ENCODE assay signal across 13 cellular contexts in the genomic region with DNA sequence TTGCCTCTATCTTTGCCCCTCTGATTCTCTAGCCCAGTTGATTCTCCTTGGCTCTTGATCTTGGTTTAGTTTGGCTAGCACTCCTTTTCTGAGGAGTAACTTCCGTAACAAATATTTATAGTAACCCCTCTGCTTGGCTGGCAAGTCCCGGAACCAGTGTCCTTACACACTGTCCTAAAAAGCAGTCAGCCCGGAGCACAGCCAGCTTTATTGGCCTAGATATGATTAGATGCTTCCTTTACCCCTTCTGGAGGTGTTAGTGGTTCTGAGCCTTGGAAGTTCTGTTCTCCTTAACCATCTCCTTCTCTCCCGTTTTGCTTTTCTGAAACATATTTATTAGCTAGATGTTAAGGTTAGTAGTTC. TPM values are rescaled to one million over a fixed set of nuclear protein-coding genes. Genes with fewer than 3 reads are reported as not detected.
DNase-seq lines count a peak whose midpoint lies in the region; ATAC-seq and TF ChIP-seq lines count a peak whose summit lies in the region.
"Had no signal": no experiment of that assay in that cellular context is flagged by ENCODE, and none has a peak within 500 bp of the region (broad histone marks: within the 10 kb centered on the region; RNA-seq: fewer than 3 reads in every experiment).

No MANE protein-coding gene starts in this region.

- no peaks in the 10 kb centered on the region for H3K36me3 Mint-ChIP-seq in activated naive CD8-positive, alpha-beta T cell treated with anti-CD3 and anti-CD28 coated beads for 36 hours
- peaks cover 12% of the 10 kb centered on the region for H3K36me3 Mint-ChIP-seq in activated T-cell treated with anti-CD3 and anti-CD28 coated beads, Interleukin-2, amount 50 U/mL, for 24 hours (ENCODE audit: low read depth)
- H3K36me3 Mint-ChIP-seq: T-cell had no signal

- CTCF ChIA-PET in HEK293 (lab: Yijun Ruan, JAX), result interaction anchor here (0.6 to 2.8 kb wide), 8 partner anchors 10 to 184 kb away, joined by 3 to 18 read pairs (median 3); no protein-coding TSS in a partner anchor

- in situ Hi-C loops in HAP-1 (cut with MboI; ENCODE audit: low sequenced_read_pairs), result no loop called here

- peak; percentile 92 for ATAC-seq in left ventricle myocardium superior
- ATAC-seq: T-cell had no signal

- peak overlapping the region; percentile 10 for H3K4me2 ChIP-seq in skeletal muscle satellite cell (ENCODE audit: low read length)
- H3K4me2 ChIP-seq: KMS-11 had no signal

- H3K27me3 ChIP-seq in skeletal muscle satellite cell (ENCODE audit: control insufficient read depth, insufficient read depth, low read length) (peaks cover 20% of the 10 kb centered on the region), HAP-1 (ENCODE audit: low read depth) (no peaks in the 10 kb centered on the region)
- H3K27me3 ChIP-seq: neutrophil had no signal

- no peaks in the 10 kb centered on the region for H3K9me3 Mint-ChIP-seq in activated naive CD8-positive, alpha-beta T cell treated with anti-CD3 and anti-CD28 coated beads for 36 hours
- no peaks in the 10 kb centered on the region for H3K9me3 Mint-ChIP-seq in activated T-cell treated with anti-CD3 and anti-CD28 coated beads, Interleukin-2, amount 50 U/mL, for 24 hours
- H3K9me3 Mint-ChIP-seq: activated T-helper 1 cell treated with anti-CD3 and anti-CD28 coated beads, Interleukin-12 subunit alpha, Interleukin-12 subunit beta, Interleukin-2, Interleukin-4 antibody, amounts not matched to agents 30 ng/mL and 10 ng/mL and 1 ng/mL, durations not matched to agents 14 hours and 24 hours and 36 hours; T-cell had no signal

- H3K27me3 Mint-ChIP-seq in activated naive CD8-positive, alpha-beta T cell treated with anti-CD3 and anti-CD28 coated beads for 36 hours, result no peaks in the 10 kb centered on the region
- H3K27me3 Mint-ChIP-seq in activated T-cell treated with anti-CD3 and anti-CD28 coated beads, Interleukin-2, amount 50 U/mL, for 24 hours, result no peaks in the 10 kb centered on the region
- H3K27me3 Mint-ChIP-seq: T-cell had no signal

- H3K9ac ChIP-seq in skeletal muscle satellite cell (ENCODE audit: low read depth, low read length), result no peak overlapping the region
- H3K9ac ChIP-seq: KMS-11 had no signal

- H3K27ac Mint-ChIP-seq in activated naive CD8-positive, alpha-beta T cell treated with anti-CD3 and anti-CD28 coated beads for 36 hours, result no peak overlapping the region
- H3K27ac Mint-ChIP-seq in activated T-cell treated with anti-CD3 and anti-CD28 coated beads, Interleukin-2, amount 50 U/mL, for 24 hours, result no peak overlapping the region
- H3K27ac Mint-ChIP-seq: activated T-helper 1 cell treated with anti-CD3 and anti-CD28 coated beads, Interleukin-12 subunit alpha, Interleukin-12 subunit beta, Interleukin-2, Interleukin-4 antibody, amounts not matched to agents 30 ng/mL and 10 ng/mL and 1 ng/mL, durations not matched to agents 14 hours and 24 hours and 36 hours; T-cell had no signal

- TF ChIP-seq CTCF in HEK293 (tag by site-specific recombination; IDR thresholded peaks at IDR 0.05), result no peak
- TF ChIP-seq CTCF in VCaP (conservative IDR thresholded peaks at IDR 0.05), result no peak

- no peak overlapping the region for H3K4me3 Mint-ChIP-seq in activated naive CD8-positive, alpha-beta T cell treated with anti-CD3 and anti-CD28 coated beads for 36 hours
- H3K4me3 Mint-ChIP-seq in activated T-cell treated with anti-CD3 and anti-CD28 coated beads, Interleukin-2, amount 50 U/mL, for 24 hours, result no peak overlapping the region
- H3K4me3 Mint-ChIP-seq: activated T-helper 1 cell treated with anti-CD3 and anti-CD28 coated beads, Interleukin-12 subunit alpha, Interleukin-12 subunit beta, Interleukin-2, Interleukin-4 antibody, amounts not matched to agents 30 ng/mL and 10 ng/mL and 1 ng/mL, durations not matched to agents 14 hours and 24 hours and 36 hours; T-cell had no signal

- POLR2A ChIA-PET in HEK293 (lab: Yijun Ruan, JAX), result interaction anchor here (0.5 kb wide), 1 partner anchor 795 kb away, joined by 4 read pairs; no protein-coding TSS in a partner anchor

- H3K27ac ChIP-seq in HEK293 (ENCODE audit: extremely low read depth, low read depth, low read length), result no peak overlapping the region
- peak overlapping the region; percentile 59 for H3K27ac ChIP-seq in VCaP
- H3K27ac ChIP-seq: KMS-11, neutrophil had no signal

- H3K36me3 ChIP-seq in HEK293 (ENCODE audit: control insufficient read depth in 2 of 2, insufficient read depth in 1 of 2, low read length in 2 of 2) (no peaks in the 10 kb centered on the region), skeletal muscle satellite cell (ENCODE audit: insufficient read depth, low read length) (no peaks in the 10 kb centered on the region), HAP-1 (replicated peaks) (no peaks in the 10 kb centered on the region; the same call in 1 of the 2 replicates)
- H3K36me3 ChIP-seq: neutrophil had no signal

- peaks cover 18% of the 10 kb centered on the region for H3K4me1 ChIP-seq in HEK293 (ENCODE audit: control insufficient read depth, insufficient read depth, low read length)
- peaks cover 15% of the 10 kb centered on the region for H3K4me1 ChIP-seq in skeletal muscle satellite cell (ENCODE audit: control insufficient read depth, insufficient read depth, low read length)
- peaks cover 39% of the 10 kb centered on the region for H3K4me1 ChIP-seq in HAP-1

- peaks cover 9% of the 10 kb centered on the region for H3K4me1 Mint-ChIP-seq in activated naive CD8-positive, alpha-beta T cell treated with anti-CD3 and anti-CD28 coated beads for 36 hours
- H3K4me1 Mint-ChIP-seq in activated T-cell treated with anti-CD3 and anti-CD28 coated beads, Interleukin-2, amount 50 U/mL, for 24 hours (ENCODE audit: low read depth), result peaks cover 16% of the 10 kb centered on the region

- H3K9me3 ChIP-seq in HEK293 (ENCODE audit: control insufficient read depth, insufficient read depth, low read depth, low read length) (no peaks in the 10 kb centered on the region), skeletal muscle satellite cell (replicated peaks; ENCODE audit: low read length) (no peaks in the 10 kb centered on the region), HAP-1 (no peaks in the 10 kb centered on the region)
- H3K9me3 ChIP-seq: neutrophil had no signal

- no peak for DNase-seq in left ventricle myocardium superior
- no peak for DNase-seq in activated naive CD8-positive, alpha-beta T cell treated with anti-CD3 and anti-CD28 coated beads for 36 hours
- DNase-seq in HAP-1 (ENCODE audit: low spot score in 2 of 2), result no peak
- DNase-seq in activated T-cell treated with anti-CD3 and anti-CD28 coated beads, Interleukin-2, amount 50 U/mL, for 24 hours, result no peak
- no peak for DNase-seq in NCI-H1105 treated with DMSO at 0.1 percent for 48 hours (lab: John Stamatoyannopoulos, UW)
- DNase-seq: activated CD4-positive, alpha-beta T cell treated with anti-CD3 and anti-CD28 coated beads for 4 hours; T-cell had no signal

- intact Hi-C loops in left ventricle myocardium superior (cut with micrococcal nuclease), result no loop called here

- H3K4me3 ChIP-seq in HEK293 (ENCODE audit: low read depth, low read length) (no peak overlapping the region), skeletal muscle satellite cell (ENCODE audit: low read length) (no peak overlapping the region), HAP-1 (no peak overlapping the region)

TF ChIP-seq in HEK293, 187 proteins besides CTCF, POLR2A, EP300 and RAD21:
- TF ChIP-seq ZNF23 (tag by site-specific recombination; IDR thresholded peaks at IDR 0.05; ENCODE audit: borderline replicate concordance), result no peak
- TF ChIP-seq ZNF600 (tag by site-specific recombination; IDR thresholded peaks at IDR 0.05), result 0 out of 2 replicates have a peak, but pooled peaks have one; percentile 9
TF ChIP-seq in HEK293: peak in this region for 1.

RNA-seq across cellular contexts. Expression of gene MSMP, which starts 17.0 kb away (rescaled TPM):
- total RNA-seq in left ventricle myocardium superior, result not detected
- not detected in 2 replicates for total RNA-seq in skeletal muscle satellite cell (2012; rRNA removed)
- total RNA-seq in activated naive CD8-positive, alpha-beta T cell treated with anti-CD3 and anti-CD28 coated beads for 36 hours, result under 1 TPM in 1 of 2 experiments, not detected in 1; 0.94 TPM
- total RNA-seq: activated T-helper 1 cell treated with anti-CD3 and anti-CD28 coated beads, Interleukin-12 subunit alpha, Interleukin-12 subunit beta, Interleukin-2, Interleukin-4 antibody, amounts not matched to agents 30 ng/mL and 10 ng/mL and 1 ng/mL, durations not matched to agents 14 hours and 24 hours and 36 hours had no signal

RNA-seq across cellular contexts. Expression of gene NPR2, which starts 20.3 kb away (rescaled TPM):
- 24.6 TPM for total RNA-seq in left ventricle myocardium superior
- total RNA-seq in skeletal muscle satellite cell (2012; rRNA removed), result 8.1 and 12.7 TPM in 2 replicates
- 1 to 10 TPM; 4.7 to 8.9 TPM for total RNA-seq in activated naive CD8-positive, alpha-beta T cell treated with anti-CD3 and anti-CD28 coated beads for 36 hours

RNA-seq across cellular contexts. Expression of gene RGP1, which starts 22.0 kb away (rescaled TPM):
- 32.4 TPM for total RNA-seq in left ventricle myocardium superior
- total RNA-seq in skeletal muscle satellite cell (2012; rRNA removed), result 10.0 and 11.9 TPM in 2 replicates
- total RNA-seq in activated naive CD8-positive, alpha-beta T cell treated with anti-CD3 and anti-CD28 coated beads for 36 hours, result 10 to 100 TPM; 12.7 to 13.4 TPM

RNA-seq across cellular contexts. Expression of gene GBA2, which starts 22.0 kb away (rescaled TPM):
- 90.2 TPM for total RNA-seq in left ventricle myocardium superior
- 17.7 and 22.1 TPM in 2 replicates for total RNA-seq in skeletal muscle satellite cell (2012; rRNA removed)
- 10 to 100 TPM; 22.6 to 24.2 TPM for total RNA-seq in activated naive CD8-positive, alpha-beta T cell treated with anti-CD3 and anti-CD28 coated beads for 36 hours

RNA-seq across cellular contexts. Expression of gene CREB3, which starts 38.6 kb away (rescaled TPM):
- total RNA-seq in left ventricle myocardium superior, result 19.4 TPM
- 72.5 and 82.8 TPM in 2 replicates for total RNA-seq in skeletal muscle satellite cell (2012; rRNA removed)
- 10 to 100 TPM; 23.7 to 24.5 TPM for total RNA-seq in activated naive CD8-positive, alpha-beta T cell treated with anti-CD3 and anti-CD28 coated beads for 36 hours
